In the genomic region with DNA sequence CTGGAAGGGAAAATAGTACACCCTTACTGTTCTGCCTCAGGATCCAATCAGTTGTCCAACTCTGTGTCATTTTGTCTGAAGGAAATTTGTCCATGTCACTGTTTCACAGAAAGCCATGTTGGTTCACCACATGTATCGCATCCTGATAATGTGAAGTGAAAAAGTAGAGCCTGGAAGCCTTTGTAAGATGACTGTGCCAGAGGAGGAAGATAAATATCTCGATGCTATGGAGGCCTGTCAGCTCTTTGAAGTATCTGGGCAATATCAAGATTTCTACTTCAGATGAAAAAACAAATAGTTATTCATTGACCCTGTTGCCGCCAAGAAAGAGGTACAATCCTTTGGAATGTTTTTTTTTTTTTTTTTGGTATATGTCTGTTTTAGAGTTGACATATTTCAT, we compare ENCODE assay signal across 1 cellular context.
TF ChIP-seq lines count a peak whose summit lies in the region.

No MANE protein-coding gene starts in this region.

TF ChIP-seq in SK-N-SH, 30 proteins besides CTCF, POLR2A, EP300 and RAD21:
- TF ChIP-seq JUND (IDR thresholded peaks at IDR 0.05) (no peak), GATA2 (CRISPR knock-in tag; IDR thresholded peaks at IDR 0.05) (peak; percentile 73), MXI1 (IDR thresholded peaks at IDR 0.05; ENCODE audit: low read depth, low read length) (peak; percentile 53; the same call in 1 of the 2 replicates)
